Comparison of ENCODE assay signal across 14 cellular contexts in genomic region chr11:43685483-43685882, GRCh38. TPM values are rescaled to one million over a fixed set of nuclear protein-coding genes. Genes with fewer than 3 reads are reported as not detected.
DNase-seq lines count a peak whose midpoint lies in the region; ATAC-seq and TF ChIP-seq lines count a peak whose summit lies in the region.
"Had no signal": no experiment of that assay in that cellular context is flagged by ENCODE, and none has a peak within 500 bp of the region (broad histone marks: within the 10 kb centered on the region; RNA-seq: fewer than 3 reads in every experiment).

No MANE protein-coding gene starts in this region.

- H3K4me1 ChIP-seq in BLaER1: peaks cover 46% of the 10 kb centered on the region
- peaks cover 0 to 6% of the 10 kb centered on the region in 2 experiments; a peak in 2 of 4 replicates for H3K4me1 ChIP-seq in HCT116 (ENCODE audit: control insufficient read depth in 1 of 2, insufficient read depth in 2 of 2, low read length in 2 of 2)

- peaks cover 55% of the 10 kb centered on the region for H3K36me3 ChIP-seq in BLaER1
- peaks cover 4 to 16% of the 10 kb centered on the region in 2 experiments for H3K36me3 ChIP-seq in HCT116 (ENCODE audit: control insufficient read depth in 1 of 2, insufficient read depth in 2 of 2, low read length in 2 of 2)

- H3K79me2 ChIP-seq in HCT116 (ENCODE audit: insufficient read depth, low read length): peaks cover 90% of the 10 kb centered on the region

- BruUV-seq in HCT116 (replicated peaks; lab: Mats Ljungman, UMichigan): no TSS peak

- H3K9me2 ChIP-seq in HCT116 (ENCODE audit: insufficient read depth): no peaks in the 10 kb centered on the region

- intact Hi-C loops in HCT116 (cut with micrococcal nuclease): no loop called here

- no peak for TF ChIP-seq RAD21 in HCT116 (IDR thresholded peaks at IDR 0.05; ENCODE audit: low read depth)

- TF ChIP-seq POLR2A in HCT116 (IDR thresholded peaks at IDR 0.05; ENCODE audit: borderline replicate concordance, extremely low read depth, insufficient read depth, insufficient read length): no peak

- TF ChIP-seq CTCF in HCT116 (IDR thresholded peaks at IDR 0.05 in 2 of 3, conservative IDR thresholded peaks at IDR 0.05 in 1 of 3; ENCODE audit: borderline replicate concordance in 1 of 3, insufficient read depth in 1 of 3, low read depth in 2 of 3, low read length in 2 of 3) (peak in 2 of 3 experiments; percentile 19 to 27; a peak in 3 of 6 replicates), VCaP (conservative IDR thresholded peaks at IDR 0.05) (peak; percentile 14), fibroblast of villous mesenchyme (IDR thresholded peaks at IDR 0.05; ENCODE audit: insufficient read depth, low read depth, low read length) (no peak)

- DNase-seq in HCT116 (ENCODE audit: low read depth, low spot score) (no peak), fibroblast of villous mesenchyme (ENCODE audit: low read depth) (peak; percentile 12), DMS 273 (lab: John Stamatoyannopoulos, UW; ENCODE audit: unreplicated experiment) (no peak)
- DNase-seq in stimulated activated CD4-positive, alpha-beta T cell treated with anti-CD3 and anti-CD28 coated beads, Interleukin-15, amount 100 ng/mL, for 24 hours: no peak
- no peak for DNase-seq in activated CD4-positive, alpha-beta T cell treated with anti-CD3 and anti-CD28 coated beads for 48 hours
- DNase-seq: activated CD8-positive, alpha-beta T cell treated with anti-CD3 and anti-CD28 coated beads, Interleukin-2, amount 10 ng/mL, durations not matched to agents 7 days and 5 days; activated effector memory CD4-positive, alpha-beta T cell treated with Interleukin-2 at 50 U/mL for 16 hours; aorta; kidney; NCI-H2107; SHP77 had no signal

- H3K4me3 ChIP-seq in BLaER1: no peak overlapping the region
- H3K4me3 ChIP-seq in HCT116 (replicated peaks in 1 of 2; ENCODE audit: low read depth in 1 of 2, low read length in 2 of 2): no peak overlapping the region
- H3K4me3 ChIP-seq in fibroblast of villous mesenchyme (ENCODE audit: low read depth, low read length): no peak overlapping the region

- H3K27ac ChIP-seq in BLaER1 (no peak overlapping the region), HCT116 (ENCODE audit: low read depth, low read length) (no peak overlapping the region), VCaP (no peak overlapping the region)

- H3K9me3 ChIP-seq in BLaER1: peaks cover 17% of the 10 kb centered on the region; the same call in 1 of the 2 replicates
- H3K9me3 ChIP-seq in HCT116 (ENCODE audit: control insufficient read depth in 1 of 2, insufficient read depth in 1 of 2, low read depth in 1 of 2, low read length in 2 of 2): no peaks in the 10 kb centered on the region

- H3K27me3 ChIP-seq in BLaER1 (no peaks in the 10 kb centered on the region), HCT116 (ENCODE audit: insufficient read depth, low read length) (no peaks in the 10 kb centered on the region)

- ATAC-seq in HCT116 (no peak), HG02763 (IDR thresholded peaks at IDR 0.05; ENCODE audit: unreplicated experiment) (no peak)
- ATAC-seq: activated CD8-positive, alpha-beta T cell treated with anti-CD3 and anti-CD28 coated beads, Interleukin-2, amount 10 ng/mL, durations not matched to agents 7 days and 5 days had no signal

- RAD21 ChIA-PET in HCT116 (lab: Charles Lee; ENCODE audit: low non-redundant PET in 1 of 2, low total read pairs in 2 of 2, uncharacterized antibody in 2 of 2, unreplicated experiment in 2 of 2): no interaction called here

- H4K20me1 ChIP-seq in BLaER1 (peaks cover 32% of the 10 kb centered on the region; the same call in 1 of the 2 replicates), HCT116 (ENCODE audit: insufficient read depth) (0 out of 2 replicates have a peak, but pooled peaks cover 3% of the 10 kb centered on the region)

- no peak overlapping the region for H2AFZ ChIP-seq in HCT116 (ENCODE audit: low read depth, low read length, poor library complexity, severe bottlenecking)

- H3K9ac ChIP-seq in BLaER1 (no peak overlapping the region), HCT116 (ENCODE audit: low read length) (no peak overlapping the region)

- POLR2A ChIA-PET in HCT116 (lab: Charles Lee): interaction anchor here (0.9 kb wide), 1 partner anchor 146 kb away, joined by 3 read pairs; no protein-coding TSS in a partner anchor

- CTCF ChIA-PET in HCT116 (lab: Charles Lee): interaction anchor here (1.3 to 1.5 kb wide), 2 partner anchors 117 to 166 kb away, joined by 4 to 9 read pairs; no protein-coding TSS in a partner anchor

- H3K4me2 ChIP-seq in BLaER1: peak overlapping the region; percentile 0; the same call in 1 of the 2 replicates
- no peak overlapping the region for H3K4me2 ChIP-seq in HCT116 (ENCODE audit: low read length)

TF ChIP-seq in HCT116, 20 proteins besides CTCF, POLR2A, EP300 and RAD21:
- TF ChIP-seq YY1 (IDR thresholded peaks at IDR 0.05; ENCODE audit: extremely low read depth, insufficient replicate concordance, low read depth, low read length) (no peak), EGR1 (IDR thresholded peaks at IDR 0.05; ENCODE audit: low read depth) (no peak), ATF3 (IDR thresholded peaks at IDR 0.05) (no peak), REST (IDR thresholded peaks at IDR 0.05; ENCODE audit: low read depth) (no peak), EZH2phosphoT487 (IDR thresholded peaks at IDR 0.05; ENCODE audit: borderline replicate concordance) (no peak), MAX (IDR thresholded peaks at IDR 0.05) (no peak), EZH2 (IDR thresholded peaks at IDR 0.05) (no peak), ZNF274 (IDR thresholded peaks at IDR 0.05; ENCODE audit: low read depth, low read length) (no peak), JUND (IDR thresholded peaks at IDR 0.05) (no peak)

RNA-seq across cellular contexts. Expression of gene HSD17B12, which starts 4.9 kb away (rescaled TPM):
- 83.7 TPM for total RNA-seq in HCT116 (2021; ENCODE audit: unreplicated experiment)
- polyA plus RNA-seq in HCT116 (2012): 39.6 and 47.1 TPM in 2 replicates
- 107 and 148 TPM in 2 replicates for total RNA-seq in fibroblast of villous mesenchyme
